1 cellular context compared by ENCODE assay signal in genomic region chr17:47120521-47121095, GRCh38.
TF ChIP-seq lines count a peak whose summit lies in the region.

No MANE protein-coding gene starts in this region.

TF ChIP-seq in WTC11, 78 proteins besides CTCF, POLR2A, EP300 and RAD21 (continued from another document):
- TF ChIP-seq FOXP4 (CRISPR knock-in tag; IDR thresholded peaks at IDR 0.05), result no peak
- no peak for TF ChIP-seq ATF1 (CRISPR knock-in tag; IDR thresholded peaks at IDR 0.05)
- TF ChIP-seq MXD4 (CRISPR knock-in tag; IDR thresholded peaks at IDR 0.05; ENCODE audit: borderline replicate concordance), result no peak
- TF ChIP-seq NFYB (CRISPR knock-in tag; conservative IDR thresholded peaks at IDR 0.05; ENCODE audit: low read depth), result no peak
- TF ChIP-seq E2F1 (CRISPR knock-in tag; IDR thresholded peaks at IDR 0.05), result no peak
- no peak for TF ChIP-seq ERG (CRISPR knock-in tag; IDR thresholded peaks at IDR 0.05)
- TF ChIP-seq NFE2L1 (CRISPR knock-in tag; IDR thresholded peaks at IDR 0.05), result no peak
- TF ChIP-seq ZNF416 (CRISPR knock-in tag; IDR thresholded peaks at IDR 0.05), result no peak
- TF ChIP-seq MLX (CRISPR knock-in tag; IDR thresholded peaks at IDR 0.05), result no peak
